22 cellular contexts compared by ENCODE assay signal in the genomic region with DNA sequence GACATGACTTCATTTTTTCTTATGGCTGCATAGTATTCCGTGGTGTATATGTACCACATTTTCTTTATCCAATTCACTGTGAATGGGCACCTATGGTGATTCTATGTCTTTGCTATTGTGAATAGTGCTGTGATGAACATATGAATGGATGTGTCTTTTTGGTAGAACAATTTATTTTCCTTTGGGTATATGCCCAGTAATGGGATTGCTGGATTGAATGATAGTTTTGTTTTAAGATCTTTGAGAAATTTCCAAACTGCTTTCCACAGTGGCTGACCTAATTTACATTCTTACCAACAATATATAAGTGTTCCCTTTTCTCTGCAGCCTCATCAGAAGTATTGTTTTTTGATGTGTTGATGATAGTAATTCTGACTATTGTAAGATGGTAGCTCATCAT.
"Had no signal": no experiment of that assay in that cellular context is flagged by ENCODE, and none has a peak within 500 bp of the region (broad histone marks: within the 10 kb centered on the region; RNA-seq: fewer than 3 reads in every experiment).

No MANE protein-coding gene starts in this region.

- DNase-seq: Kasumi-1, MM.1S, NCI-H1092 treated with DMSO at 0.1 percent for 48 hours, NCI-H1436, NCI-H187, NCI-H2029, NCI-H2081 treated with DMSO at 0.1 percent for 48 hours, NCI-H2171, NCI-H226, NCI-H446, NCI-H510A, NCI-H524 treated with DMSO at 0.1 percent for 48 hours, NCI-H69, NCI-H774, PC-3, SHP77, SK-N-SH had no signal

- H3K9me3 ChIP-seq: SK-N-SH had no signal

- ATAC-seq: K562, Panc1, PC-3 had no signal

- H3K4me3 ChIP-seq: K562 had no signal

- H3K27ac ChIP-seq: HL-60, KMS-11, RWPE1 had no signal
